35 cellular contexts compared by ENCODE assay signal in genomic region chr2:75892490-75892889, GRCh38.
A peak's percentile ranks its signal among the peaks of the same experiment; 100 is the strongest.
DNase-seq lines count a peak whose midpoint lies in the region; ATAC-seq, FAIRE-seq and TF ChIP-seq lines count a peak whose summit lies in the region.
"Had no signal": no experiment of that assay in that cellular context is flagged by ENCODE, and none has a peak within 500 bp of the region (broad histone marks: within the 10 kb centered on the region; RNA-seq: fewer than 3 reads in every experiment).

No MANE protein-coding gene starts in this region.

- no peak overlapping the region for H3K4me2 ChIP-seq in astrocyte (ENCODE audit: low read length)
- H3K4me2 ChIP-seq: A549 had no signal

- peaks cover 2% of the 10 kb centered on the region for H3K27me3 Mint-ChIP-seq in astrocyte (ENCODE audit: low read depth, unreplicated experiment)
- H3K27me3 Mint-ChIP-seq: activated CD4-positive, alpha-beta T cell treated with anti-CD3 and anti-CD28 coated beads, Interleukin-2, amount 10 ng/mL, durations not matched to agents 24 days and 14 days; CD4-positive, CD25-positive, alpha-beta regulatory T cell; IgD-negative memory B cell had no signal

- no peaks in the 10 kb centered on the region for H3K9me3 Mint-ChIP-seq in astrocyte (ENCODE audit: unreplicated experiment)
- H3K9me3 Mint-ChIP-seq: activated CD4-positive, alpha-beta T cell treated with anti-CD3 and anti-CD28 coated beads, Interleukin-2, amount 10 ng/mL, durations not matched to agents 24 days and 14 days had no signal

- H2AFZ ChIP-seq in astrocyte (ENCODE audit: low read depth, low read length) = no peak overlapping the region

- no peaks in the 10 kb centered on the region for H3K4me1 ChIP-seq in astrocyte (ENCODE audit: insufficient read depth, low read length)
- H3K4me1 ChIP-seq in aorta (ENCODE audit: control insufficient read depth in 1 of 2, insufficient read depth in 2 of 2, low read length in 2 of 2) = no peaks in the 10 kb centered on the region
- H3K4me1 ChIP-seq: A549, prostate gland, sigmoid colon, tibial artery had no signal

- H3K4me3 ChIP-seq in astrocyte (ENCODE audit: insufficient read depth, low read depth, low read length) = no peak overlapping the region
- no peak overlapping the region for H3K4me3 ChIP-seq in aorta (ENCODE audit: low read length in 2 of 2)
- H3K4me3 ChIP-seq: A549, coronary artery, prostate gland, sigmoid colon, tibial artery had no signal

- 69 to 75% methylated on average over 2 of the region's 2 CpGs for WGBS in aorta, 2 donors

- DNase-seq in astrocyte (ENCODE audit: low read depth) (peak; percentile 2), aorta (no peak), NCI-H774 (lab: John Stamatoyannopoulos, UW) (no peak), H4 (ENCODE audit: low spot score) (no peak)
- DNase-seq: activated CD4-positive, alpha-beta T cell treated with anti-CD3 and anti-CD28 coated beads, Interleukin-2, amount 10 ng/mL, durations not matched to agents 24 days and 14 days; activated CD8-positive, alpha-beta memory T cell treated with anti-CD3 and anti-CD28 coated beads for 24 hours; activated effector memory CD4-positive, alpha-beta T cell treated with anti-CD3 and anti-CD28 coated beads, Interleukin-2, amount 50 U/mL, for 16 hours; AML-193; Calu3; CD4-positive, CD25-positive, alpha-beta regulatory T cell; effector memory CD4-positive, alpha-beta T cell; erythroblast; H7; hypothalamus; immature natural killer cell; left colon; naive thymus-derived CD8-positive, alpha-beta T cell; NCI-H146; NCI-H446 treated with DMSO at 0.1 percent for 48 hours; sigmoid colon; stimulated activated CD4-positive, alpha-beta T cell treated with anti-CD3 and anti-CD28 coated beads, Interleukin-12 subunit alpha, Interleukin-12 subunit beta, amount 100 ng/mL, for 4 hours; stimulated activated CD4-positive, alpha-beta T cell treated with anti-CD3 and anti-CD28 coated beads, Interleukin-4, amount 100 ng/mL, for 24 hours; T-cell; tibial artery had no signal

- no peaks in the 10 kb centered on the region for H3K4me1 Mint-ChIP-seq in astrocyte (ENCODE audit: low read depth, unreplicated experiment)
- H3K4me1 Mint-ChIP-seq: activated CD4-positive, alpha-beta T cell treated with anti-CD3 and anti-CD28 coated beads, Interleukin-2, amount 10 ng/mL, durations not matched to agents 24 days and 14 days; CD4-positive, CD25-positive, alpha-beta regulatory T cell; IgD-negative memory B cell; immature natural killer cell; naive thymus-derived CD8-positive, alpha-beta T cell; T-cell had no signal

- H3K27ac ChIP-seq in astrocyte (ENCODE audit: low read depth, low read length) (no peak overlapping the region), aorta (ENCODE audit: low read depth in 1 of 2, low read length in 2 of 2) (no peak overlapping the region)
- H3K27ac ChIP-seq: A549, coronary artery, prostate gland, RWPE1, sigmoid colon, tibial artery had no signal

- H3K4me3 Mint-ChIP-seq in astrocyte (ENCODE audit: unreplicated experiment) = no peak overlapping the region
- H3K4me3 Mint-ChIP-seq: activated CD4-positive, alpha-beta T cell treated with anti-CD3 and anti-CD28 coated beads, Interleukin-2, amount 10 ng/mL, durations not matched to agents 24 days and 14 days; activated naive CD8-positive, alpha-beta T cell; CD4-positive, CD25-positive, alpha-beta regulatory T cell; IgD-negative memory B cell; immature natural killer cell; naive thymus-derived CD8-positive, alpha-beta T cell; T-cell had no signal

- no peak for TF ChIP-seq CTCF in astrocyte (IDR thresholded peaks at IDR 0.05; ENCODE audit: insufficient read depth, low read depth, low read length)

- no peak overlapping the region for H3K9ac ChIP-seq in astrocyte (ENCODE audit: low read length)

- no peak for FAIRE-seq in astrocyte (lab: Jason Lieb, UNC)
- FAIRE-seq: GM18507 had no signal

- H3K36me3 Mint-ChIP-seq in astrocyte (ENCODE audit: low read depth, unreplicated experiment) = no peaks in the 10 kb centered on the region
- H3K36me3 Mint-ChIP-seq: activated naive CD8-positive, alpha-beta T cell; CD4-positive, CD25-positive, alpha-beta regulatory T cell; IgD-negative memory B cell; immature natural killer cell; naive thymus-derived CD8-positive, alpha-beta T cell; T-cell had no signal

- H3K27me3 ChIP-seq in astrocyte (ENCODE audit: insufficient read depth, low read length) = no peaks in the 10 kb centered on the region
- H3K27me3 ChIP-seq in aorta (ENCODE audit: control insufficient read depth in 1 of 2, insufficient read depth in 2 of 2, low read length in 1 of 2) = no peaks in the 10 kb centered on the region
- H3K27me3 ChIP-seq: sigmoid colon, tibial artery had no signal

- H3K36me3 ChIP-seq in astrocyte (ENCODE audit: insufficient read depth, low read length) = no peaks in the 10 kb centered on the region
- no peaks in the 10 kb centered on the region for H3K36me3 ChIP-seq in aorta (ENCODE audit: control insufficient read depth in 1 of 2, insufficient read depth in 2 of 2, low read length in 1 of 2)
- H3K36me3 ChIP-seq: prostate gland, sigmoid colon, tibial artery had no signal

- H3K9me3 ChIP-seq in astrocyte (ENCODE audit: insufficient read depth, low read depth, low read length) (no peaks in the 10 kb centered on the region), aorta (ENCODE audit: control insufficient read depth, low read length) (no peaks in the 10 kb centered on the region)
- H3K9me3 ChIP-seq: A549, prostate gland, sigmoid colon, tibial artery had no signal

- no peaks in the 10 kb centered on the region for H3K79me2 ChIP-seq in astrocyte (ENCODE audit: insufficient read depth, low read length)

- intact Hi-C loops in aorta (cut with DNase I) = no loop called here

- H3K27ac Mint-ChIP-seq in astrocyte (ENCODE audit: unreplicated experiment) = no peak overlapping the region
- H3K27ac Mint-ChIP-seq: activated CD4-positive, alpha-beta T cell treated with anti-CD3 and anti-CD28 coated beads, Interleukin-2, amount 10 ng/mL, durations not matched to agents 24 days and 14 days; activated naive CD8-positive, alpha-beta T cell; CD4-positive, CD25-positive, alpha-beta regulatory T cell; IgD-negative memory B cell; immature natural killer cell; naive thymus-derived CD8-positive, alpha-beta T cell; T-cell had no signal

- peak; percentile 54 for ATAC-seq in GM18511 (IDR thresholded peaks at IDR 0.05; ENCODE audit: unreplicated experiment)
- ATAC-seq in GM19468 (IDR thresholded peaks at IDR 0.05; ENCODE audit: extremely low read depth, unreplicated experiment) = peak; percentile 20
- ATAC-seq in HG03354 (IDR thresholded peaks at IDR 0.05; ENCODE audit: poor library complexity, severe bottlenecking, unreplicated experiment) = peak; percentile 39
- no peak for ATAC-seq in aorta (ENCODE audit: low FRiP score)
- no peak for ATAC-seq in GM19455 (IDR thresholded peaks at IDR 0.05; ENCODE audit: unreplicated experiment)
- ATAC-seq: A549; left colon; naive thymus-derived CD8-positive, alpha-beta T cell; T-cell had no signal

- H4K20me1 ChIP-seq in astrocyte (ENCODE audit: insufficient read depth, low read length) = no peaks in the 10 kb centered on the region

Comparison
In these comparisons a context has a peak if more than half of its experiments do, and no peak if none do; other contexts are left out.
1. ATAC-seq: peak in GM18511 (single experiment), GM19468 (single experiment) and HG03354 (single experiment); none in aorta (single experiment) and GM19455 (single experiment).